ENCODE assay signal across 8 cellular contexts in the genomic region with DNA sequence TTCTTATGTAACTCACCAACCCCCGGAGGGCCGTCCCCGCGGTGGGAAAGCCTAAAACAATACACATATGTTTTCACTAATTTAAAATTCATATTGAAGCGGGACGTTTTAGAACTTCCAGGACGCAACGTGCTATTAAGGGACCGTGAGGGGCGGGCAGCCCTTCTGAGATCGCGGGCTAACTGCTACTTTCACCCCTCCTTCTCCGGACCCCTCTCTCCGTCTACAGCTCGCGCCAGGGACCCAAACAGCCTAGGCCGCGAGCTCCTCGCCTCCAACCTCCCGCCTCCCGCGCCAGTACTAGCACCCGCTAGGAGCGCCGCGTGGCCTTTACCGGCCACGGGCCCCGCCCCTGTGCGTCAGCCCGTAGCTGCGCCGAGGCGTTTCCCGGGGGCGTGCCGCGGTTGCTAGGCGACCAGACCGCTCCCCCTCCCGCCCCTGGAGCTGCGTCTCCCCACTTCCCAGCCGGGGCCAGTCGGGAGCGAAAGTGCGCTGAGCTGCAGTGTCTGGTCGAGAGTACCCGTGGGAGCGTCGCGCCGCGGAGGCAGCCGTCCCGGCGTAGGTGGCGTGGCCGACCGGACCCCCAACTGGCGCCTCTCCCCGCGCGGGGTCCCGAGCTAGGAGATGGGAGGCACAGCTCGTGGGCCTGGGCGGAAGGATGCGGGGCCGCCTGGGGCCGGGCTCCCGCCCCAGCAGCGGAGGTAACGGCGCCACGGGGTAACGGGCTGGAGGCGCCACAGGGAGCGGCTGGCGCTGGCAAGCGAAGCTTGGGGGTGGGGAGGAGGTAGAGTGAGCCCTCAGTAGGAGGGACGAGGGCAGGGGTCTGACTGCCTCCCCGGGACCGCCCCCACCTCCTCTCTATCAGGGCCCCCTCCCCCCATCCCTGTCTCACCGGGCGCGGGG. TPM values are rescaled to one million over a fixed set of nuclear protein-coding genes. Genes with fewer than 3 reads are reported as not detected.
DNase-seq lines count a peak whose midpoint lies in the region; ATAC-seq and TF ChIP-seq lines count a peak whose summit lies in the region.

A gene (plus strand): TSS at position 457 of the 903 bp plus-strand sequence. CDS start 168 bp downstream, at position 625.

- H3K9me3 Mint-ChIP-seq in CD4-positive, CD25-positive, alpha-beta regulatory T cell = no peaks in the 10 kb centered on the region

- H3K36me3 ChIP-seq in CD4-positive, CD25-positive, alpha-beta regulatory T cell (ENCODE audit: control insufficient read depth, insufficient read depth, low read length) = no peaks in the 10 kb centered on the region
- peaks cover 0 to 2% (median 0%) of the 10 kb centered on the region in 4 donors for H3K36me3 ChIP-seq in liver (ENCODE audit: control insufficient read depth in 4 of 4, insufficient read depth in 3 of 4, low read depth in 1 of 4, low read length in 3 of 4)

- H3K4me1 Mint-ChIP-seq in CD4-positive, CD25-positive, alpha-beta regulatory T cell = peaks cover 9 to 19% (median 16%) of the 10 kb centered on the region in 4 donors

- H3K4me1 ChIP-seq in CD4-positive, CD25-positive, alpha-beta regulatory T cell (ENCODE audit: control insufficient read depth, insufficient read depth, low read length, poor library complexity, severe bottlenecking) = peaks cover 19% of the 10 kb centered on the region
- H3K4me1 ChIP-seq in liver (ENCODE audit: control insufficient read depth in 4 of 4, insufficient read depth in 4 of 4, low read length in 3 of 4) = peaks cover 2 to 21% (median 18%) of the 10 kb centered on the region in 4 donors

- peak within 1 kb of the TSS in 2 of 3 donors; percentile 13 to 91 for H3K27ac Mint-ChIP-seq in CD4-positive, CD25-positive, alpha-beta regulatory T cell

- ATAC-seq in CD4-positive, CD25-positive, alpha-beta regulatory T cell (ENCODE audit: low read depth in 2 of 2) = peak; percentile 94
- ATAC-seq in GM19395 (IDR thresholded peaks at IDR 0.05; ENCODE audit: unreplicated experiment) (peak; percentile 87), HG03558 (IDR thresholded peaks at IDR 0.05; ENCODE audit: extremely low read depth, unreplicated experiment) (peak; percentile 69)

- H3K9me3 ChIP-seq in CD4-positive, CD25-positive, alpha-beta regulatory T cell (ENCODE audit: control insufficient read depth in 2 of 2, low read length in 2 of 2) = no peaks in the 10 kb centered on the region
- no peaks in the 10 kb centered on the region for H3K9me3 ChIP-seq in liver (ENCODE audit: control insufficient read depth in 4 of 4, low read length in 3 of 4)

- peak within 1 kb of the TSS; percentile 18 for H3K27ac ChIP-seq in CD4-positive, CD25-positive, alpha-beta regulatory T cell (ENCODE audit: insufficient read depth, low read length, poor library complexity, severe bottlenecking)
- H3K27ac ChIP-seq in liver (ENCODE audit: low read depth in 1 of 2, low read length in 2 of 2) = peak within 1 kb of the TSS; percentile 70 to 77

- H3K36me3 Mint-ChIP-seq in CD4-positive, CD25-positive, alpha-beta regulatory T cell = no peaks in the 10 kb centered on the region

- WGBS in liver = 1% methylated on average over 85 of the region's 85 CpGs

- peak within 1 kb of the TSS; percentile 88 for H3K4me3 ChIP-seq in CD4-positive, CD25-positive, alpha-beta regulatory T cell (ENCODE audit: low read depth, low read length)
- peak within 1 kb of the TSS; percentile 59 to 88 (median 65) for H3K4me3 ChIP-seq in liver (ENCODE audit: low read depth in 1 of 3, low read length in 3 of 3)

- peak; percentile 80 to 93 (median 85) for DNase-seq in CD4-positive, CD25-positive, alpha-beta regulatory T cell
- DNase-seq in NCI-H748 treated with DMSO at 0.1 percent for 48 hours (lab: John Stamatoyannopoulos, UW) (peak; percentile 78), dermis microvascular lymphatic vessel endothelial cell (ENCODE audit: low read depth in 2 of 2) (peak; percentile 77 to 94)
- peak; percentile 94 to 96 for DNase-seq in activated CD4-positive, alpha-beta T cell treated with anti-CD3 and anti-CD28 coated beads, Interleukin-2, amount 50 U/mL, for 48 hours
- peak; percentile 91 for DNase-seq in stimulated activated CD4-positive, alpha-beta T cell treated with anti-CD3 and anti-CD28 coated beads, Interleukin-4, amount 100 ng/mL, for 1 hour

- no peak for TF ChIP-seq CTCF in liver (IDR thresholded peaks at IDR 0.05; ENCODE audit: low read depth, low read length, missing input control)

- peak; percentile 19 to 49 for TF ChIP-seq RAD21 in liver (IDR thresholded peaks at IDR 0.05)

- H3K27me3 ChIP-seq in CD4-positive, CD25-positive, alpha-beta regulatory T cell (ENCODE audit: control insufficient read depth, insufficient read depth, low read length) = peaks cover 14% of the 10 kb centered on the region
- no peaks in the 10 kb centered on the region for H3K27me3 ChIP-seq in liver (ENCODE audit: control insufficient read depth in 4 of 4, insufficient read depth in 4 of 4, low read length in 3 of 4)

- peak within 1 kb of the TSS; percentile 86 to 97 (median 88) for H3K4me3 Mint-ChIP-seq in CD4-positive, CD25-positive, alpha-beta regulatory T cell

- peak within 1 kb of the TSS; percentile 32 to 52 for H3K9ac ChIP-seq in liver (ENCODE audit: low read depth in 1 of 2, low read length in 2 of 2)

- peaks cover 39% of the 10 kb centered on the region for H3K27me3 Mint-ChIP-seq in CD4-positive, CD25-positive, alpha-beta regulatory T cell

TF ChIP-seq in liver, 16 proteins besides CTCF, POLR2A, EP300 and RAD21:
- TF ChIP-seq HNF4A (conservative IDR thresholded peaks at IDR 0.05) (no peak), YY1 (IDR thresholded peaks at IDR 0.05) (peak; percentile 15), GABPA (IDR thresholded peaks at IDR 0.05 in 1 of 2, conservative IDR thresholded peaks at IDR 0.05 in 1 of 2) (no peak), NR2F2 (IDR thresholded peaks at IDR 0.05) (no peak), TAF1 (conservative IDR thresholded peaks at IDR 0.05) (peak; percentile 77), FOXA2 (IDR thresholded peaks at IDR 0.05) (no peak), JUND (IDR thresholded peaks at IDR 0.05) (no peak), SP1 (IDR thresholded peaks at IDR 0.05) (peak; percentile 55), RXRA (IDR thresholded peaks at IDR 0.05) (peak in 1 of 2 donors; percentile 17), EGR1 (IDR thresholded peaks at IDR 0.05; ENCODE audit: low read depth in 2 of 2) (peak; percentile 92 to 96), HNF4G (IDR thresholded peaks at IDR 0.05) (no peak), FOXA1 (IDR thresholded peaks at IDR 0.05) (no peak)
- TF ChIP-seq, protein P1, sequence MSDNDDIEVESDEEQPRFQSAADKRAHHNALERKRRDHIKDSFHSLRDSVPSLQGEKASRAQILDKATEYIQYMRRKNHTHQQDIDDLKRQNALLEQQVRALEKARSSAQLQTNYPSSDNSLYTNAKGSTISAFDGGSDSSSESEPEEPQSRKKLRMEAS (IDR thresholded peaks at IDR 0.05) = peak; percentile 71
- TF ChIP-seq, protein P2, sequence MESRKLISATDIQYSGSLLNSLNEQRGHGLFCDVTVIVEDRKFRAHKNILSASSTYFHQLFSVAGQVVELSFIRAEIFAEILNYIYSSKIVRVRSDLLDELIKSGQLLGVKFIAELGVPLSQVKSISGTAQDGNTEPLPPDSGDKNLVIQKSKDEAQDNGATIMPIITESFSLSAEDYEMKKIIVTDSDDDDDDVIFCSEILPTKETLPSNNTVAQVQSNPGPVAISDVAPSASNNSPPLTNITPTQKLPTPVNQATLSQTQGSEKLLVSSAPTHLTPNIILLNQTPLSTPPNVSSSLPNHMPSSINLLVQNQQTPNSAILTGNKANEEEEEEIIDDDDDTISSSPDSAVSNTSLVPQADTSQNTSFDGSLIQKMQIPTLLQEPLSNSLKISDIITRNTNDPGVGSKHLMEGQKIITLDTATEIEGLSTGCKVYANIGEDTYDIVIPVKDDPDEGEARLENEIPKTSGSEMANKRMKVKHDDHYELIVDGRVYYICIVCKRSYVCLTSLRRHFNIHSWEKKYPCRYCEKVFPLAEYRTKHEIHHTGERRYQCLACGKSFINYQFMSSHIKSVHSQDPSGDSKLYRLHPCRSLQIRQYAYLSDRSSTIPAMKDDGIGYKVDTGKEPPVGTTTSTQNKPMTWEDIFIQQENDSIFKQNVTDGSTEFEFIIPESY (IDR thresholded peaks at IDR 0.05) = no peak
- TF ChIP-seq, protein P3, sequence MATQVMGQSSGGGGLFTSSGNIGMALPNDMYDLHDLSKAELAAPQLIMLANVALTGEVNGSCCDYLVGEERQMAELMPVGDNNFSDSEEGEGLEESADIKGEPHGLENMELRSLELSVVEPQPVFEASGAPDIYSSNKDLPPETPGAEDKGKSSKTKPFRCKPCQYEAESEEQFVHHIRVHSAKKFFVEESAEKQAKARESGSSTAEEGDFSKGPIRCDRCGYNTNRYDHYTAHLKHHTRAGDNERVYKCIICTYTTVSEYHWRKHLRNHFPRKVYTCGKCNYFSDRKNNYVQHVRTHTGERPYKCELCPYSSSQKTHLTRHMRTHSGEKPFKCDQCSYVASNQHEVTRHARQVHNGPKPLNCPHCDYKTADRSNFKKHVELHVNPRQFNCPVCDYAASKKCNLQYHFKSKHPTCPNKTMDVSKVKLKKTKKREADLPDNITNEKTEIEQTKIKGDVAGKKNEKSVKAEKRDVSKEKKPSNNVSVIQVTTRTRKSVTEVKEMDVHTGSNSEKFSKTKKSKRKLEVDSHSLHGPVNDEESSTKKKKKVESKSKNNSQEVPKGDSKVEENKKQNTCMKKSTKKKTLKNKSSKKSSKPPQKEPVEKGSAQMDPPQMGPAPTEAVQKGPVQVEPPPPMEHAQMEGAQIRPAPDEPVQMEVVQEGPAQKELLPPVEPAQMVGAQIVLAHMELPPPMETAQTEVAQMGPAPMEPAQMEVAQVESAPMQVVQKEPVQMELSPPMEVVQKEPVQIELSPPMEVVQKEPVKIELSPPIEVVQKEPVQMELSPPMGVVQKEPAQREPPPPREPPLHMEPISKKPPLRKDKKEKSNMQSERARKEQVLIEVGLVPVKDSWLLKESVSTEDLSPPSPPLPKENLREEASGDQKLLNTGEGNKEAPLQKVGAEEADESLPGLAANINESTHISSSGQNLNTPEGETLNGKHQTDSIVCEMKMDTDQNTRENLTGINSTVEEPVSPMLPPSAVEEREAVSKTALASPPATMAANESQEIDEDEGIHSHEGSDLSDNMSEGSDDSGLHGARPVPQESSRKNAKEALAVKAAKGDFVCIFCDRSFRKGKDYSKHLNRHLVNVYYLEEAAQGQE (IDR thresholded peaks at IDR 0.05) = peak; percentile 84
- TF ChIP-seq, protein P4, sequence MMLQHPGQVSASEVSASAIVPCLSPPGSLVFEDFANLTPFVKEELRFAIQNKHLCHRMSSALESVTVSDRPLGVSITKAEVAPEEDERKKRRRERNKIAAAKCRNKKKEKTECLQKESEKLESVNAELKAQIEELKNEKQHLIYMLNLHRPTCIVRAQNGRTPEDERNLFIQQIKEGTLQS (IDR thresholded peaks at IDR 0.05) = no peak

RNA-seq across cellular contexts. Expression of the gene that starts here (rescaled TPM):
- 0.67 TPM for total RNA-seq in CD4-positive, CD25-positive, alpha-beta regulatory T cell
- under 1 TPM in 1 of 4 donors, not detected in 3; 0.32 TPM for polyA plus RNA-seq in CD4-positive, CD25-positive, alpha-beta regulatory T cell
- 15.5 and 19.2 TPM in 2 replicates for total RNA-seq in dermis microvascular lymphatic vessel endothelial cell
- total RNA-seq in liver = 10 to 100 TPM in 1 of 2 donors, 1 to 10 TPM in 1; 7.8 to 41.8 TPM
- 1 to 10 TPM; 1.5 to 2.1 TPM for polyA plus RNA-seq in liver

Comparison
In these comparisons a context has a peak if more than half of its experiments do, and no peak if none do; other contexts are left out.
1. Peak in every context shown above with its lines: DNase-seq, ATAC-seq, H3K4me3 ChIP-seq and H3K27ac ChIP-seq.
2. Peak in DNase-seq, ATAC-seq, H3K4me3 ChIP-seq and H3K27ac ChIP-seq in CD4-positive, CD25-positive, alpha-beta regulatory T cell; RNA of the gene not detected or under 1 TPM.